ENCODE assay signal across 10 cellular contexts in genomic region chr12:92147491-92147890, GRCh38. TPM values are rescaled to one million over a fixed set of nuclear protein-coding genes. Genes with fewer than 3 reads are reported as not detected.
DNase-seq lines count a peak whose midpoint lies in the region; ATAC-seq and TF ChIP-seq lines count a peak whose summit lies in the region.
"Had no signal": no experiment of that assay in that cellular context is flagged by ENCODE, and none has a peak within 500 bp of the region (broad histone marks: within the 10 kb centered on the region; RNA-seq: fewer than 3 reads in every experiment).

No MANE protein-coding gene starts in this region.

- H3K9me3 Mint-ChIP-seq in activated naive CD8-positive, alpha-beta T cell (ENCODE audit: low read depth), result no peaks in the 10 kb centered on the region

- no peak for DNase-seq in GM12864 (ENCODE audit: low read depth)
- peak; percentile 39 for DNase-seq in myocyte (ENCODE audit: low read depth)
- DNase-seq in activated CD4-positive, alpha-beta T cell treated with anti-CD3 and anti-CD28 coated beads for 1 hour, result no peak
- DNase-seq: GF-D8, KG1 had no signal

- TF ChIP-seq CTCF in 22Rv1 (IDR thresholded peaks at IDR 0.05) (no peak), GM12864 (IDR thresholded peaks at IDR 0.05; ENCODE audit: low read depth, low read length, missing control alignments) (no peak)

- H3K4me1 Mint-ChIP-seq in activated naive CD8-positive, alpha-beta T cell (ENCODE audit: low read depth), result peaks cover 35% of the 10 kb centered on the region

- H3K36me3 Mint-ChIP-seq in activated naive CD8-positive, alpha-beta T cell, result peaks cover 20% of the 10 kb centered on the region

- H3K4me3 ChIP-seq in GM12864 (ENCODE audit: low read depth, low read length), result peak overlapping the region; percentile 46

- H3K27ac ChIP-seq in 22Rv1, result peak overlapping the region; percentile 97

- no peak for ATAC-seq in GM21367 (IDR thresholded peaks at IDR 0.05; ENCODE audit: unreplicated experiment)
- no peak for ATAC-seq in HG03571 (IDR thresholded peaks at IDR 0.05; ENCODE audit: unreplicated experiment)
- ATAC-seq in GM18858 (IDR thresholded peaks at IDR 0.05; ENCODE audit: unreplicated experiment), result no peak

- H3K27ac Mint-ChIP-seq in activated naive CD8-positive, alpha-beta T cell, result peak overlapping the region; percentile 99

- peak overlapping the region; percentile 93 for H3K4me3 Mint-ChIP-seq in activated naive CD8-positive, alpha-beta T cell

- H3K27me3 Mint-ChIP-seq in activated naive CD8-positive, alpha-beta T cell, result no peaks in the 10 kb centered on the region

RNA-seq across cellular contexts. Expression of gene BTG1, which starts 1.8 kb away (rescaled TPM):
- 56.2 and 63.1 TPM in 2 replicates for total RNA-seq in myocyte
- 84.0 TPM for polyA plus RNA-seq in myocyte (2012)
